In genomic region chr19:58278156-58279041, GRCh38 we compare ENCODE assay signal across 1 cellular context.
A peak's percentile ranks its signal among the peaks of the same experiment; 100 is the strongest.
TF ChIP-seq lines count a peak whose summit lies in the region.

Gene ZNF8, plus strand, starts transcription at chr19:58278955. Its CDS starts 127 bp downstream, at chr19:58279082.

TF ChIP-seq in HepG2, 621 proteins besides CTCF, POLR2A, EP300 and RAD21 (continued from another document):
- TF ChIP-seq STAT6 (CRISPR knock-in tag; IDR thresholded peaks at IDR 0.05; ENCODE audit: borderline replicate concordance) (no peak; the same call in 1 of the 2 replicates), ZBTB46 (CRISPR knock-in tag; IDR thresholded peaks at IDR 0.05; ENCODE audit: borderline replicate concordance) (no peak), PRMT3 (CRISPR knock-in tag; IDR thresholded peaks at IDR 0.05; ENCODE audit: borderline replicate concordance, low read depth) (no peak), ARID4A (CRISPR knock-in tag; IDR thresholded peaks at IDR 0.05; ENCODE audit: borderline replicate concordance) (peak; percentile 95)
